In genomic region chr18:63936156-63936931, GRCh38 we compare ENCODE assay signal across 1 cellular context.
TF ChIP-seq lines count a peak whose summit lies in the region.

No MANE protein-coding gene starts in this region.

TF ChIP-seq in K562, 482 proteins besides CTCF, POLR2A, EP300 and RAD21 (continued from another document):
- no peak for TF ChIP-seq IRF1 (CRISPR knock-in tag; IDR thresholded peaks at IDR 0.05; ENCODE audit: borderline replicate concordance)
- TF ChIP-seq ZFPM2 (CRISPR knock-in tag; IDR thresholded peaks at IDR 0.05) = no peak
- no peak for TF ChIP-seq HSF4 (CRISPR knock-in tag; IDR thresholded peaks at IDR 0.05; ENCODE audit: borderline replicate concordance)
- TF ChIP-seq MCM5 (IDR thresholded peaks at IDR 0.05; ENCODE audit: low read depth) = no peak
TF ChIP-seq in K562: peak in this region for 1.
